ENCODE assay signal across 12 cellular contexts in genomic region chr3:188584958-188585689, GRCh38.
DNase-seq lines count a peak whose midpoint lies in the region; ATAC-seq and TF ChIP-seq lines count a peak whose summit lies in the region.
"Had no signal": no experiment of that assay in that cellular context is flagged by ENCODE, and none has a peak within 500 bp of the region (broad histone marks: within the 10 kb centered on the region; RNA-seq: fewer than 3 reads in every experiment).

No MANE protein-coding gene starts in this region.

- CTCF ChIA-PET in activated naive CD4-positive, alpha-beta T cell treated with anti-CD3 and anti-CD28 coated beads for 36 hours (lab: Charles Lee): interaction anchor here (0.8 to 1.6 kb wide), 2 partner anchors 370 to 845 kb away, joined by 3 to 8 read pairs; no protein-coding TSS in a partner anchor
- CTCF ChIA-PET in activated naive CD4-positive, alpha-beta T cell treated with anti-CD3 and anti-CD28 coated beads, Interleukin-2, amount 10 ng/mL, durations not matched to agents 7 days and 5 days (lab: Charles Lee): interaction anchor here (1.6 kb wide), 1 partner anchor 845 kb away, joined by 3 read pairs; no protein-coding TSS in a partner anchor

- peaks cover 65 to 86% of the 10 kb centered on the region in 2 donors for H3K4me1 ChIP-seq in thoracic aorta (ENCODE audit: control insufficient read depth in 1 of 2, low read depth in 2 of 2)

- TF ChIP-seq CTCF in fibroblast of pulmonary artery (IDR thresholded peaks at IDR 0.05; ENCODE audit: low read length, missing control alignments): peak; percentile 11
- no peak for TF ChIP-seq CTCF in thoracic aorta (IDR thresholded peaks at IDR 0.05)

- H3K36me3 Mint-ChIP-seq in activated naive CD4-positive, alpha-beta T cell treated with anti-CD3 and anti-CD28 coated beads for 36 hours (ENCODE audit: low read depth): no peaks in the 10 kb centered on the region
- H3K36me3 Mint-ChIP-seq in activated naive CD4-positive, alpha-beta T cell treated with anti-CD3 and anti-CD28 coated beads, Interleukin-2, amount 10 ng/mL, durations not matched to agents 7 days and 5 days: peaks cover 2% of the 10 kb centered on the region
- peaks cover 2% of the 10 kb centered on the region for H3K36me3 Mint-ChIP-seq in T-helper 1 cell treated with Interleukin-12 subunit alpha and Interleukin-12 subunit beta and Interleukin-4 antibody, amounts not matched to agents 30 μg/mL and 1 μg/mL, for 36 hours (ENCODE audit: low read depth)

- H3K4me3 ChIP-seq in fibroblast of pulmonary artery (replicated peaks; ENCODE audit: low read depth, low read length): no peak overlapping the region
- H3K4me3 ChIP-seq in thoracic aorta: peak overlapping the region; percentile 9

- H3K4me1 Mint-ChIP-seq in activated naive CD4-positive, alpha-beta T cell treated with anti-CD3 and anti-CD28 coated beads for 36 hours (ENCODE audit: low read depth): peaks cover 14% of the 10 kb centered on the region
- peaks cover 8% of the 10 kb centered on the region for H3K4me1 Mint-ChIP-seq in activated naive CD4-positive, alpha-beta T cell treated with anti-CD3 and anti-CD28 coated beads, Interleukin-2, amount 10 ng/mL, durations not matched to agents 7 days and 5 days
- peaks cover 9% of the 10 kb centered on the region for H3K4me1 Mint-ChIP-seq in T-helper 1 cell treated with Interleukin-12 subunit alpha and Interleukin-12 subunit beta and Interleukin-4 antibody, amounts not matched to agents 30 μg/mL and 1 μg/mL, for 36 hours (ENCODE audit: low read depth)

- no peak for DNase-seq in activated naive CD4-positive, alpha-beta T cell treated with anti-CD3 and anti-CD28 coated beads for 36 hours
- no peak for DNase-seq in activated naive CD4-positive, alpha-beta T cell treated with anti-CD3 and anti-CD28 coated beads, Interleukin-2, amount 10 ng/mL, durations not matched to agents 7 days and 5 days
- DNase-seq in fibroblast of pulmonary artery (ENCODE audit: low read depth) (peak; percentile 43), thoracic aorta (ENCODE audit: low spot score) (no peak), NCI-H1417 treated with DMSO at 0.1 percent for 48 hours (lab: John Stamatoyannopoulos, UW) (no peak)
- DNase-seq: NCI-H226; stimulated activated naive CD4-positive, alpha-beta T cell treated with Interleukin-2 at 50 U/mL for 16 hours had no signal

- no peaks in the 10 kb centered on the region for H3K27me3 ChIP-seq in thoracic aorta (replicated peaks; ENCODE audit: insufficient read depth)
- H3K27me3 ChIP-seq: BLaER1 treated with 17β-estradiol and CSF1 and Interleukin-3, amounts not matched to agents 10 nM and 100 nM had no signal

- intact Hi-C loops in activated naive CD4-positive, alpha-beta T cell treated with anti-CD3 and anti-CD28 coated beads for 36 hours (cut with micrococcal nuclease): loop anchor here (1.0 to 10.0 kb wide), 13 partner anchors 168 to 845 kb away; partner anchors contain the start of gene BCL6

- H3K27me3 Mint-ChIP-seq in activated naive CD4-positive, alpha-beta T cell treated with anti-CD3 and anti-CD28 coated beads for 36 hours (ENCODE audit: low read depth): no peaks in the 10 kb centered on the region
- H3K27me3 Mint-ChIP-seq in activated naive CD4-positive, alpha-beta T cell treated with anti-CD3 and anti-CD28 coated beads, Interleukin-2, amount 10 ng/mL, durations not matched to agents 7 days and 5 days: no peaks in the 10 kb centered on the region
- no peaks in the 10 kb centered on the region for H3K27me3 Mint-ChIP-seq in T-helper 1 cell treated with Interleukin-12 subunit alpha and Interleukin-12 subunit beta and Interleukin-4 antibody, amounts not matched to agents 30 μg/mL and 1 μg/mL, for 36 hours (ENCODE audit: low read depth)

- no peaks in the 10 kb centered on the region for H3K9me3 ChIP-seq in thoracic aorta

- ATAC-seq in thoracic aorta (ENCODE audit: insufficient number of reproducible peaks, low FRiP score, low read depth) (no peak), GM21529 (IDR thresholded peaks at IDR 0.05; ENCODE audit: unreplicated experiment) (no peak), HG03520 (IDR thresholded peaks at IDR 0.05; ENCODE audit: unreplicated experiment) (no peak)

- H3K9me3 Mint-ChIP-seq in activated naive CD4-positive, alpha-beta T cell treated with anti-CD3 and anti-CD28 coated beads for 36 hours: no peaks in the 10 kb centered on the region
- no peaks in the 10 kb centered on the region for H3K9me3 Mint-ChIP-seq in activated naive CD4-positive, alpha-beta T cell treated with anti-CD3 and anti-CD28 coated beads, Interleukin-2, amount 10 ng/mL, durations not matched to agents 7 days and 5 days
- H3K9me3 Mint-ChIP-seq in T-helper 1 cell treated with Interleukin-12 subunit alpha and Interleukin-12 subunit beta and Interleukin-4 antibody, amounts not matched to agents 30 μg/mL and 1 μg/mL, for 36 hours: no peaks in the 10 kb centered on the region

- H3K36me3 ChIP-seq in thoracic aorta: no peaks in the 10 kb centered on the region
- H3K36me3 ChIP-seq: BLaER1 treated with 17β-estradiol and CSF1 and Interleukin-3, amounts not matched to agents 10 nM and 100 nM had no signal

- H3K27ac ChIP-seq in thoracic aorta: peak overlapping the region; percentile 55 to 77
- H3K27ac ChIP-seq: parathyroid adenoma had no signal

- peak overlapping the region; percentile 48 for H3K4me3 Mint-ChIP-seq in activated naive CD4-positive, alpha-beta T cell treated with anti-CD3 and anti-CD28 coated beads for 36 hours
- no peak overlapping the region for H3K4me3 Mint-ChIP-seq in activated naive CD4-positive, alpha-beta T cell treated with anti-CD3 and anti-CD28 coated beads, Interleukin-2, amount 10 ng/mL, durations not matched to agents 7 days and 5 days
- H3K4me3 Mint-ChIP-seq in T-helper 1 cell treated with Interleukin-12 subunit alpha and Interleukin-12 subunit beta and Interleukin-4 antibody, amounts not matched to agents 30 μg/mL and 1 μg/mL, for 36 hours: peak overlapping the region; percentile 47

- peak overlapping the region; percentile 76 for H3K27ac Mint-ChIP-seq in activated naive CD4-positive, alpha-beta T cell treated with anti-CD3 and anti-CD28 coated beads for 36 hours
- H3K27ac Mint-ChIP-seq in activated naive CD4-positive, alpha-beta T cell treated with anti-CD3 and anti-CD28 coated beads, Interleukin-2, amount 10 ng/mL, durations not matched to agents 7 days and 5 days: no peak overlapping the region
- H3K27ac Mint-ChIP-seq in T-helper 1 cell treated with Interleukin-12 subunit alpha and Interleukin-12 subunit beta and Interleukin-4 antibody, amounts not matched to agents 30 μg/mL and 1 μg/mL, for 36 hours: no peak overlapping the region
